ENCODE assay signal across 8 cellular contexts in the genomic region with DNA sequence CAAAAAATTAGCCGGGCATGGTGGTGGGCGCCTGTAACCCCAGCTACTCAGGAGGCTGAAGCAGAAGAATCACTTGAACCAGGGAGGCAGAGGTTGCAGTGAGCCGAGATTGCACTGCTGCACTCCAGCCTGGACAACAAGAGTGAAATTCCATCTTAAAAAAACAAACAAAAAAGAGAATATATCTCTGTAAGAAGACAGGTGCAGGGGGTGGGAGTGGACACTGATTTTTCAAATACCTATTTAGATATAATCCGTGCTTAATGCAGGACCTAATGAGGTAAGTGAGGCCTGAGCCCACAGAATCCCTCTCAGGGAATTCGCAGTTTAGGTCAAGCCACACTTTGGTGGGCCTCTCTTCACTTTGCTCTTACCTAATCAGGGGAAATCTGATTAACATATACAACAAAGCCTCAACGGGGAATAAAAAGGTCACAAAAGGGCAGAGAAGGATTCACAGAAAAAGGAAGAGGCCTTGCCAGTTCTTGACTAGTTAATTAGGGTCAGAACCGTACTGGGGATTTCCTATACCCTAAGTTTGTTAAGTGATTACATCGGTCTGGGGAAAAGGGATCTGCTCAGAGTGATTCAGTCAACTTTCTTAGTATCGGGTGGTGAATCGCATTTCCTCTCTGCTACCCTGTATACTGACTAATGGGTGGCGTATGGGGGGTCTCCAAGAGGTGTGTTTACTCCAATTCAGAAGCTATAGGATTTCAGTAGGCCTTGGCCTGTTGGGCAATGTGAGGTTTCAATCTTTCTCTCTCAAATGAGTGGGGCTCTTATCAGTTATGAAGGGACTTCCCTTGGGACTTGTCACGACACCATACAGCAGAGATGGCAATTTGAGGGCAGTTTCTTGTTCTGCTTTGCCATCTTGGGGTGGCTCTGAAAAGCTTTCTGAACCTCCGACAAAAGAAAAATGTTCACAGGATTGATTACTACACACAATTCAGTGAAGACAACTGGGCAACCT. TPM values are rescaled to one million over a fixed set of nuclear protein-coding genes. Genes with fewer than 3 reads are reported as not detected.
A peak's percentile ranks its signal among the peaks of the same experiment; 100 is the strongest.
DNase-seq lines count a peak whose midpoint lies in the region; ATAC-seq and TF ChIP-seq lines count a peak whose summit lies in the region.

No MANE protein-coding gene starts in this region.

- H3K27ac Mint-ChIP-seq in CD4-positive, alpha-beta T cell: peak overlapping the region; percentile 96
- peak overlapping the region; percentile 94 for H3K27ac Mint-ChIP-seq in WTC11
- peak overlapping the region; percentile 96 for H3K27ac Mint-ChIP-seq in dendritic cell treated with granulocyte-macrophage colony-stimulating factor and Interleukin-4, amounts not matched to agents 40 ng/mL and 50 ng/mL, for 4 days

- peaks cover 19% of the 10 kb centered on the region for H3K36me3 Mint-ChIP-seq in CD4-positive, alpha-beta T cell (ENCODE audit: low read depth)
- H3K36me3 Mint-ChIP-seq in WTC11: 0 out of 2 replicates have a peak, but pooled peaks cover 3% of the 10 kb centered on the region
- H3K36me3 Mint-ChIP-seq in dendritic cell treated with granulocyte-macrophage colony-stimulating factor and Interleukin-4, amounts not matched to agents 40 ng/mL and 50 ng/mL, for 4 days (ENCODE audit: low read depth): peaks cover 9% of the 10 kb centered on the region

- H3K4me2 ChIP-seq in osteoblast (ENCODE audit: insufficient read depth, low read length): peak overlapping the region; percentile 79

- H3K79me2 ChIP-seq in osteoblast (ENCODE audit: insufficient read depth, low read length): peaks cover 45% of the 10 kb centered on the region

- no peaks in the 10 kb centered on the region for H3K27me3 Mint-ChIP-seq in CD4-positive, alpha-beta T cell
- H3K27me3 Mint-ChIP-seq in WTC11 (ENCODE audit: low read depth): no peaks in the 10 kb centered on the region; the same call in 1 of the 2 replicates
- H3K27me3 Mint-ChIP-seq in dendritic cell treated with granulocyte-macrophage colony-stimulating factor and Interleukin-4, amounts not matched to agents 40 ng/mL and 50 ng/mL, for 4 days: peaks cover 22% of the 10 kb centered on the region

- H3K36me3 ChIP-seq in osteoblast (ENCODE audit: insufficient read depth, low read length): peaks cover 3% of the 10 kb centered on the region

- H3K9me3 ChIP-seq in CD4-positive, alpha-beta T cell (ENCODE audit: control insufficient read depth, low read length): no peaks in the 10 kb centered on the region
- no peaks in the 10 kb centered on the region for H3K9me3 ChIP-seq in osteoblast (ENCODE audit: low read depth, low read length)

- peak overlapping the region; percentile 99 for H3K4me3 ChIP-seq in osteoblast (ENCODE audit: insufficient read depth, low read length)

- DNase-seq in CD4-positive, alpha-beta T cell: peak in 6 of 10 experiments; percentile 10 to 38 (median 16)
- DNase-seq in HuH-7 (ENCODE audit: low spot score) (peak; percentile 41), WTC11 (ENCODE audit: low spot score) (no peak), osteoblast (ENCODE audit: insufficient read length, low spot score, missing footprints) (no peak), hepatic stellate cell (ENCODE audit: low spot score) (no peak)

- peak overlapping the region; percentile 69 for H2AFZ ChIP-seq in osteoblast (ENCODE audit: low read length)

- ATAC-seq in CD4-positive, alpha-beta T cell (ENCODE audit: poor library complexity): peak; percentile 33
- peak; percentile 37 for ATAC-seq in GM21381 (IDR thresholded peaks at IDR 0.05; ENCODE audit: unreplicated experiment)
- ATAC-seq in WTC11: peak; percentile 14
- ATAC-seq in GM21515 (IDR thresholded peaks at IDR 0.05; ENCODE audit: unreplicated experiment): no peak

- POLR2A ChIA-PET in CD4-positive, alpha-beta T cell (lab: Charles Lee): interaction anchor here (0.6 to 2.7 kb wide), 7 partner anchors 10 to 223 kb away, joined by 3 to 23 read pairs (median 3); no protein-coding TSS in a partner anchor
- POLR2A ChIA-PET in WTC11 (lab: Charles Lee): interaction anchor here (0.6 kb wide), 1 partner anchor 33 kb away, joined by 3 read pairs; no protein-coding TSS in a partner anchor

- peaks cover 28% of the 10 kb centered on the region for H3K4me1 ChIP-seq in osteoblast (ENCODE audit: insufficient read depth, low read length)

- H3K27me3 ChIP-seq in CD4-positive, alpha-beta T cell (ENCODE audit: control insufficient read depth, insufficient read depth, low read length): no peaks in the 10 kb centered on the region
- H3K27me3 ChIP-seq in osteoblast (ENCODE audit: insufficient read depth, low read length): no peaks in the 10 kb centered on the region

- H3K4me1 Mint-ChIP-seq in CD4-positive, alpha-beta T cell (ENCODE audit: low read depth): peaks cover 35% of the 10 kb centered on the region
- peaks cover 35% of the 10 kb centered on the region for H3K4me1 Mint-ChIP-seq in WTC11
- peaks cover 34% of the 10 kb centered on the region for H3K4me1 Mint-ChIP-seq in dendritic cell treated with granulocyte-macrophage colony-stimulating factor and Interleukin-4, amounts not matched to agents 40 ng/mL and 50 ng/mL, for 4 days (ENCODE audit: low read depth)

- peaks cover 7% of the 10 kb centered on the region for H4K20me1 ChIP-seq in osteoblast (ENCODE audit: insufficient read depth, low read length)

- peak overlapping the region; percentile 93 for H3K4me3 Mint-ChIP-seq in CD4-positive, alpha-beta T cell
- H3K4me3 Mint-ChIP-seq in WTC11: peak overlapping the region; percentile 84
- H3K4me3 Mint-ChIP-seq in dendritic cell treated with granulocyte-macrophage colony-stimulating factor and Interleukin-4, amounts not matched to agents 40 ng/mL and 50 ng/mL, for 4 days: peak overlapping the region; percentile 50

- intact Hi-C loops in CD4-positive, alpha-beta T cell (cut with DNase I, micrococcal nuclease): loop anchor here (2.0 to 10.0 kb wide), 4 partner anchors 119 to 199 kb away; a partner anchor contains a TSS
- intact Hi-C loops in dendritic cell treated with granulocyte-macrophage colony-stimulating factor and Interleukin-4, amounts not matched to agents 40 ng/mL and 50 ng/mL, for 4 days (cut with micrococcal nuclease): loop anchor here (5.0 kb wide), 3 partner anchors 37 to 167 kb away; no protein-coding TSS in a partner anchor

- H3K27ac ChIP-seq in CD4-positive, alpha-beta T cell (ENCODE audit: low read depth, low read length): peak overlapping the region; percentile 93
- H3K27ac ChIP-seq in osteoblast (ENCODE audit: low read depth, low read length): peak overlapping the region; percentile 70

- TF ChIP-seq CTCF in CD4-positive, alpha-beta T cell (IDR thresholded peaks at IDR 0.05): no peak
- TF ChIP-seq CTCF in WTC11 (IDR thresholded peaks at IDR 0.05) (no peak), osteoblast (IDR thresholded peaks at IDR 0.05; ENCODE audit: extremely low read depth, low read depth, low read length) (no peak)

- H3K9me3 Mint-ChIP-seq in CD4-positive, alpha-beta T cell: no peaks in the 10 kb centered on the region
- no peaks in the 10 kb centered on the region for H3K9me3 Mint-ChIP-seq in WTC11
- no peaks in the 10 kb centered on the region for H3K9me3 Mint-ChIP-seq in dendritic cell treated with granulocyte-macrophage colony-stimulating factor and Interleukin-4, amounts not matched to agents 40 ng/mL and 50 ng/mL, for 4 days

- CTCF ChIA-PET in CD4-positive, alpha-beta T cell (lab: Charles Lee): interaction anchor here (0.8 to 1.1 kb wide), 3 partner anchors 99 to 168 kb away, joined by 3 to 5 read pairs (median 4); no protein-coding TSS in a partner anchor
- CTCF ChIA-PET in WTC11 (lab: Charles Lee): interaction anchor here (0.6 to 1.5 kb wide), 5 partner anchors 15 to 168 kb away, joined by 3 to 5 read pairs (median 3); no protein-coding TSS in a partner anchor

TF ChIP-seq in WTC11, 78 proteins besides CTCF, POLR2A, EP300 and RAD21 (continues in another document):
- TF ChIP-seq SOX15 (CRISPR knock-in tag; IDR thresholded peaks at IDR 0.05) (no peak), ZBTB21 (CRISPR knock-in tag; IDR thresholded peaks at IDR 0.05; ENCODE audit: borderline replicate concordance) (no peak), MXD4 (CRISPR knock-in tag; IDR thresholded peaks at IDR 0.05; ENCODE audit: borderline replicate concordance) (no peak), OVOL2 (CRISPR knock-in tag; IDR thresholded peaks at IDR 0.05; ENCODE audit: borderline replicate concordance) (no peak), TEAD1 (CRISPR knock-in tag; IDR thresholded peaks at IDR 0.05) (no peak), JUN (CRISPR knock-in tag; IDR thresholded peaks at IDR 0.05) (no peak)
- TF ChIP-seq, protein P1, sequence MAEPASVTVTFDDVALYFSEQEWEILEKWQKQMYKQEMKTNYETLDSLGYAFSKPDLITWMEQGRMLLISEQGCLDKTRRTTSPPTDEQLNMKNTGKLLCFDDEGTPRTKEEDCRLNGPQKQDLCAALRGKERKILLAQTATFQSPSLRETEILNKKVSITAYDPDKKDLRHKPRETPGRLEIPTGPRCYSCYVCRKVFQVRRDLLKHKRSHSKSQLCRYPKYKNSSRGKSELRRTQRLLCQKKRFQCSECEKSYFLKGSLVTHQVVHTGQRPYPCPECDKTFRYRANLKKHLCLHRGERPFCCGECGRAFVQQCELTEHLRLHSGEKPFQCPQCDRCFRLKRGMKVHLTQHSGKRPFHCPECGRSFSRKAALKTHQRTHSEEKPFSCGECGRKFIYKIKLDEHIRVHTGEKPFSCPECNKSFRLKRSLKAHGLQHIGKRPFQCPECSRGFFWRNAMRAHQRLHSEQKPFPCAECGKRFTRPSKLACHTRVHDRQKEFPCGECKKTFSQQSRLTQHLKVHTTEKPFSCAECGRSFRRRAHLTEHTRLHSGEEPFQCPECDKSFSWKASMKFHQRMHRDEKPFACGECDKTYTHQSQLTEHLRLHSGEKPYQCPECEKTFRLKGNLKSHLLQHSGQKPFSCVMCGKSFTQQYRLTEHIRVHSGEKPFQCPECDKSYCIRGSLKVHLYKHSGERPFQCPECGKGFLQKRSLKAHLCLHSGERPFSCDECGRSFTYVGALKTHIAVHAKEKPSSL (CRISPR knock-in tag; conservative IDR thresholded peaks at IDR 0.05): no peak
- TF ChIP-seq, protein P2, sequence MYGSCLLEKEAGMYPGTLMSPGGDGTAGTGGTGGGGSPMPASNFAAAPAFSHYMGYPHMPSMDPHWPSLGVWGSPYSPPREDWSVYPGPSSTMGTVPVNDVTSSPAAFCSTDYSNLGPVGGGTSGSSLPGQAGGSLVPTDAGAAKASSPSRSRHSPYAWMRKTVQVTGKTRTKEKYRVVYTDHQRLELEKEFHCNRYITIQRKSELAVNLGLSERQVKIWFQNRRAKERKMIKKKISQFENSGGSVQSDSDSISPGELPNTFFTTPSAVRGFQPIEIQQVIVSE (CRISPR knock-in tag; IDR thresholded peaks at IDR 0.05; ENCODE audit: borderline replicate concordance): no peak
- TF ChIP-seq, protein P3, sequence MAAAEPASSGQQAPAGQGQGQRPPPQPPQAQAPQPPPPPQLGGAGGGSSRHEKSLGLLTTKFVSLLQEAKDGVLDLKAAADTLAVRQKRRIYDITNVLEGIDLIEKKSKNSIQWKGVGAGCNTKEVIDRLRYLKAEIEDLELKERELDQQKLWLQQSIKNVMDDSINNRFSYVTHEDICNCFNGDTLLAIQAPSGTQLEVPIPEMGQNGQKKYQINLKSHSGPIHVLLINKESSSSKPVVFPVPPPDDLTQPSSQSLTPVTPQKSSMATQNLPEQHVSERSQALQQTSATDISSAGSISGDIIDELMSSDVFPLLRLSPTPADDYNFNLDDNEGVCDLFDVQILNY (CRISPR knock-in tag; IDR thresholded peaks at IDR 0.05): no peak

RNA-seq across cellular contexts. Expression of a gene that starts 1.9 kb away (rescaled TPM):
- total RNA-seq in CD4-positive, alpha-beta T cell: 10 to 100 TPM; 19.5 to 21.2 TPM
- total RNA-seq in WTC11 (2021): 23.2 to 23.7 TPM (median 23.5 TPM) in 3 replicates
- 29.3 and 41.8 TPM in 2 replicates for total RNA-seq in osteoblast

Comparison
In these comparisons a context has a peak if more than half of its experiments do, and no peak if none do; other contexts are left out.
1. DNase-seq: peak in CD4-positive, alpha-beta T cell (6 of 10) and HuH-7 (single experiment); none in WTC11 (single experiment), osteoblast (single experiment) and hepatic stellate cell (single experiment).
2. Peak in every context shown above with its lines, with median percentiles within 50 percentile points of each other: H3K27ac Mint-ChIP-seq and H3K4me3 Mint-ChIP-seq.